ENCODE assay signal across 7 cellular contexts in the genomic region with DNA sequence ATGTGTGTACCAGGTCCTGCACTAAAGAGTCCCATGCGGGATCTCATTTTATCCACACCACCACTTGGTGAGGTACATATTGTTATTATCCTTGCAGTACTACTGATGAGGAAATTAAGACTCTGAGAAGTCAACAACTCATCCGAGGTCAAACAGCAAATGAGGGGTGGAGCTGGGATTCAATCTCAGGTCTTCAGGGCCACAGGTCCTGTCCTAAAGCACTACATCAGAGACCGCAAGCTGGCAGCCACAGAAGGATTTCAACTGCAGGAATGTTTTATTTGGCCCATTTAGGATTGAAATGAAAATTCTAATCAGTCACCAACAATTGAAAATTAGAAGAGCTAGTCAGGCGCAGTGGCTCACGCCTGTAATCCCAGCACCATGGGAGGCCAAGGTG.
"Had no signal": no experiment of that assay in that cellular context is flagged by ENCODE, and none has a peak within 500 bp of the region (broad histone marks: within the 10 kb centered on the region; RNA-seq: fewer than 3 reads in every experiment).

No MANE protein-coding gene starts in this region.

- DNase-seq: H9, HCEC 1CT, IMR-90 had no signal

- ATAC-seq: GM23338 had no signal

- H3K27ac Mint-ChIP-seq: GM23338, H9 had no signal

- H3K4me3 ChIP-seq: GM23338 had no signal

- H3K9me3 Mint-ChIP-seq: GM23338, H9 had no signal

- H3K4me3 Mint-ChIP-seq: GM23338, H9 had no signal

- FAIRE-seq: H1, H54, HTR-8/SVneo had no signal
